In genomic region chr3:128725547-128725931, GRCh38 we compare ENCODE assay signal across 7 cellular contexts. TPM values are rescaled to one million over a fixed set of nuclear protein-coding genes. Genes with fewer than 3 reads are reported as not detected.
A peak's percentile ranks its signal among the peaks of the same experiment; 100 is the strongest.
DNase-seq lines count a peak whose midpoint lies in the region; ATAC-seq lines count a peak whose summit lies in the region.

No MANE protein-coding gene starts in this region.

- no peaks in the 10 kb centered on the region for H3K9me3 ChIP-seq in mesenchymal stem cell (ENCODE audit: control insufficient read depth, low read length)

- peak; percentile 9 for ATAC-seq in GM19372 (IDR thresholded peaks at IDR 0.05; ENCODE audit: low read depth, unreplicated experiment)
- peak; percentile 5 for ATAC-seq in HG02970 (IDR thresholded peaks at IDR 0.05; ENCODE audit: low FRiP score, unreplicated experiment)

- peaks cover 44% of the 10 kb centered on the region for H3K4me1 Mint-ChIP-seq in activated CD4-positive, alpha-beta memory T cell treated with anti-CD3 and anti-CD28 coated beads for 36 hours (ENCODE audit: low read depth)

- H3K36me3 ChIP-seq in mesenchymal stem cell (ENCODE audit: control insufficient read depth in 1 of 2, insufficient read depth in 2 of 2, low read depth in 1 of 2, low read length in 2 of 2) = no peaks in the 10 kb centered on the region

- H2BK12ac ChIP-seq in mesenchymal stem cell (ENCODE audit: low read length in 2 of 2) = no peak overlapping the region

- CTCF ChIA-PET in activated CD4-positive, alpha-beta memory T cell treated with anti-CD3 and anti-CD28 coated beads for 36 hours (lab: Charles Lee) = interaction anchor here (0.8 to 2.6 kb wide), 5 partner anchors 44 to 154 kb away, joined by 3 to 6 read pairs (median 4); partner anchors contain the start of gene ACAD9

- H3K27ac Mint-ChIP-seq in activated CD4-positive, alpha-beta memory T cell treated with anti-CD3 and anti-CD28 coated beads for 36 hours = peak overlapping the region; percentile 87

- H2BK5ac ChIP-seq in mesenchymal stem cell (ENCODE audit: low read depth, low read length, poor library complexity, severe bottlenecking) = no peak overlapping the region

- in situ Hi-C loops in KBM-7 (cut with MboI; ENCODE audit: low pct_unique_long_range_greater_than_20kb, low sequenced_read_pairs) = no loop called here

- no peak overlapping the region for H3K18ac ChIP-seq in mesenchymal stem cell (ENCODE audit: low read depth in 1 of 2, low read length in 2 of 2)

- no peak overlapping the region for H2BK15ac ChIP-seq in mesenchymal stem cell (ENCODE audit: low read depth, poor library complexity, severe bottlenecking)

- peaks cover 3% of the 10 kb centered on the region for H3K27me3 Mint-ChIP-seq in activated CD4-positive, alpha-beta memory T cell treated with anti-CD3 and anti-CD28 coated beads for 36 hours

- no peaks in the 10 kb centered on the region for H3K79me1 ChIP-seq in mesenchymal stem cell (replicated peaks; ENCODE audit: low read length, poor library complexity, severe bottlenecking)

- H2AK5ac ChIP-seq in mesenchymal stem cell (ENCODE audit: low read length, severe bottlenecking) = no peak overlapping the region

- no peak overlapping the region for H2BK120ac ChIP-seq in mesenchymal stem cell (ENCODE audit: low read depth, low read length)

- no peak overlapping the region for H3K4me2 ChIP-seq in mesenchymal stem cell (ENCODE audit: low read length, poor library complexity, severe bottlenecking)

- no peak for DNase-seq in activated CD4-positive, alpha-beta memory T cell treated with anti-CD3 and anti-CD28 coated beads for 36 hours
- DNase-seq in mesenchymal stem cell (no peak), KBM-7 (no peak), NCI-H82 treated with DMSO at 0.1 percent for 48 hours (lab: John Stamatoyannopoulos, UW; ENCODE audit: unreplicated experiment) (no peak), DMS79 (lab: John Stamatoyannopoulos, UW) (no peak)

- intact Hi-C loops in activated CD4-positive, alpha-beta memory T cell treated with anti-CD3 and anti-CD28 coated beads for 36 hours (cut with micrococcal nuclease) = loop anchor here (5.0 kb wide), 2 partner anchors 397 to 457 kb away; partner anchors contain the start of genes CNBP and RAB43

- H3K9ac ChIP-seq in mesenchymal stem cell (ENCODE audit: low read length) = peak overlapping the region; percentile 96

- peaks cover 12% of the 10 kb centered on the region for H3K36me3 Mint-ChIP-seq in activated CD4-positive, alpha-beta memory T cell treated with anti-CD3 and anti-CD28 coated beads for 36 hours

- no peak overlapping the region for H2AFZ ChIP-seq in mesenchymal stem cell (ENCODE audit: low read depth, low read length)

- H4K8ac ChIP-seq in mesenchymal stem cell (ENCODE audit: low read length) = peak overlapping the region; percentile 59

- no peak overlapping the region for H4K91ac ChIP-seq in mesenchymal stem cell (ENCODE audit: low read length)

- no peak overlapping the region for H3K23ac ChIP-seq in mesenchymal stem cell (ENCODE audit: low read length in 2 of 2)

- WGBS in mesenchymal stem cell = 78% methylated on average over 5 of the region's 5 CpGs

- peaks cover 3% of the 10 kb centered on the region for H3K4me1 ChIP-seq in mesenchymal stem cell (ENCODE audit: control insufficient read depth, insufficient read depth, low read depth, low read length)

- POLR2A ChIA-PET in activated CD4-positive, alpha-beta memory T cell treated with anti-CD3 and anti-CD28 coated beads for 36 hours (lab: Charles Lee) = interaction anchor here (1.0 to 3.1 kb wide), 3 partner anchors 27 to 69 kb away, joined by 3 to 17 read pairs (median 14); no protein-coding TSS in a partner anchor

- peak overlapping the region; percentile 42 to 57 for H3K4ac ChIP-seq in mesenchymal stem cell (ENCODE audit: low read depth in 1 of 2, low read length in 2 of 2)

- peak overlapping the region in 1 of 2 experiments; percentile 86 for H3K4me3 ChIP-seq in mesenchymal stem cell (ENCODE audit: insufficient read depth in 1 of 2, low read depth in 1 of 2, low read length in 2 of 2)

- H3K4me3 Mint-ChIP-seq in activated CD4-positive, alpha-beta memory T cell treated with anti-CD3 and anti-CD28 coated beads for 36 hours = peak overlapping the region; percentile 93

- H3K27me3 ChIP-seq in mesenchymal stem cell (ENCODE audit: control insufficient read depth in 1 of 2, insufficient read depth in 1 of 2, low read length in 2 of 2) = peaks cover 0 to 5% of the 10 kb centered on the region in 2 experiments

- H3K27ac ChIP-seq in mesenchymal stem cell (ENCODE audit: low read length, poor library complexity, severe bottlenecking) = no peak overlapping the region

- H3K14ac ChIP-seq in mesenchymal stem cell (ENCODE audit: low read length in 2 of 2) = no peak overlapping the region

- H3K9me3 Mint-ChIP-seq in activated CD4-positive, alpha-beta memory T cell treated with anti-CD3 and anti-CD28 coated beads for 36 hours = no peaks in the 10 kb centered on the region

RNA-seq across cellular contexts. Expression of gene RAB7A, which starts 0.4 kb away (rescaled TPM):
- 100 to 1,000 TPM; 264 to 272 TPM for total RNA-seq in activated CD4-positive, alpha-beta memory T cell treated with anti-CD3 and anti-CD28 coated beads for 36 hours
- 457 TPM for polyA plus RNA-seq in mesenchymal stem cell (2013, experiment 1 of 2)
- 434 TPM for polyA plus RNA-seq in mesenchymal stem cell (2013, experiment 2 of 2)
